In genomic region chr19:29687897-29688728, GRCh38 we compare ENCODE assay signal across 2 cellular contexts.
TF ChIP-seq lines count a peak whose summit lies in the region.

No MANE protein-coding gene starts in this region.

TF ChIP-seq in SK-N-SH, 30 proteins besides CTCF, POLR2A, EP300 and RAD21:
- TF ChIP-seq ZBTB33 (IDR thresholded peaks at IDR 0.05; ENCODE audit: borderline replicate concordance, low read depth) (no peak), PBX3 (IDR thresholded peaks at IDR 0.05) (0 out of 2 replicates have a peak, but pooled peaks have one; percentile 31), TCF12 (IDR thresholded peaks at IDR 0.05) (peak; percentile 46; the same call in 1 of the 2 replicates), NFIC (IDR thresholded peaks at IDR 0.05; ENCODE audit: borderline replicate concordance) (no peak), TEAD4 (IDR thresholded peaks at IDR 0.05; ENCODE audit: borderline replicate concordance, insufficient read depth) (no peak), GABPA (IDR thresholded peaks at IDR 0.05; ENCODE audit: low read depth) (no peak)
- TF ChIP-seq, protein P1, sequence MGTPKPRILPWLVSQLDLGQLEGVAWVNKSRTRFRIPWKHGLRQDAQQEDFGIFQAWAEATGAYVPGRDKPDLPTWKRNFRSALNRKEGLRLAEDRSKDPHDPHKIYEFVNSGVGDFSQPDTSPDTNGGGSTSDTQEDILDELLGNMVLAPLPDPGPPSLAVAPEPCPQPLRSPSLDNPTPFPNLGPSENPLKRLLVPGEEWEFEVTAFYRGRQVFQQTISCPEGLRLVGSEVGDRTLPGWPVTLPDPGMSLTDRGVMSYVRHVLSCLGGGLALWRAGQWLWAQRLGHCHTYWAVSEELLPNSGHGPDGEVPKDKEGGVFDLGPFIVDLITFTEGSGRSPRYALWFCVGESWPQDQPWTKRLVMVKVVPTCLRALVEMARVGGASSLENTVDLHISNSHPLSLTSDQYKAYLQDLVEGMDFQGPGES (IDR thresholded peaks at IDR 0.05; ENCODE audit: low read depth, low read length): no peak

TF ChIP-seq in endothelial cell of umbilical vein, 7 proteins besides CTCF, POLR2A, EP300 and RAD21 (continued from another document):
- no peak for TF ChIP-seq FOS (IDR thresholded peaks at IDR 0.05; ENCODE audit: borderline replicate concordance, insufficient read depth, low read length)
- no peak for TF ChIP-seq POLR2AphosphoS5 (IDR thresholded peaks at IDR 0.05; ENCODE audit: insufficient read depth, low read depth, low read length)
- TF ChIP-seq, protein P2, sequence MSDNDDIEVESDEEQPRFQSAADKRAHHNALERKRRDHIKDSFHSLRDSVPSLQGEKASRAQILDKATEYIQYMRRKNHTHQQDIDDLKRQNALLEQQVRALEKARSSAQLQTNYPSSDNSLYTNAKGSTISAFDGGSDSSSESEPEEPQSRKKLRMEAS (IDR thresholded peaks at IDR 0.05; ENCODE audit: insufficient read depth, insufficient read length): no peak
